ENCODE assay signal across 1 cellular context in the genomic region with DNA sequence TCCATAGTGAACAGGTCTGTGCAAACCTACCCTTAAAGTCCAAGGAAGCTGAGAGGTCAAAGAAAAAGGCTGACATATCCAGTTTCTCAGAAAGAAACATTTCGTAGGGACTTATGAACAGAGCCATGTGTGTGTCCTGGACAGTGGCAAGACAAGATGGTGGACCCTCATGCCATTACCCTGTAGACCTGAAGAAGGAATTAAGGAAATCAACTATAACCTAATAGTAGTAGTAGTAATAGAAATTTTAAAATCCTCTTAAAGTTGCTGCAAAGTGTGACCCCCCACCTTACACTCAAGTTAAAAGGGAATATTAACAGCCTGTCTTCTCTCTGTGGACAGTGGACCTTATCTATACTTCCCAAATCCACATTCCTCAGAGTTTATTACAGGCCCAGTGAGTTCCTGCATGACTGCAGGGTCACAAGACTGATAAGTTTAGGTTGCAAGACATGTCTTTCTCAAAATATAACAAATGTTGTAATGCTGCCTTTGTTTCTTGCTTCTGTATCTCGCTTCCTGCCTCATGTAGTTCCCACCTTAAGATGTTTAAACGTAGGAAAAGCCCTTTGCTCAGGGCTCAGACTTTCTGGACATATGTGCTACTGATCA.
TF ChIP-seq lines count a peak whose summit lies in the region.

No MANE protein-coding gene starts in this region.

TF ChIP-seq in K562, 482 proteins besides CTCF, POLR2A, EP300 and RAD21 (continued from another document and continues in another):
- TF ChIP-seq RERE (CRISPR knock-in tag; IDR thresholded peaks at IDR 0.05; ENCODE audit: borderline replicate concordance), result no peak
- TF ChIP-seq THRA (IDR thresholded peaks at IDR 0.05), result no peak
- TF ChIP-seq ZKSCAN3 (CRISPR knock-in tag; IDR thresholded peaks at IDR 0.05), result no peak
- TF ChIP-seq CREB3 (tag; conservative IDR thresholded peaks at IDR 0.05; ENCODE audit: low read depth), result peak; percentile 44; the same call in 1 of the 2 replicates
- peak; percentile 49 for TF ChIP-seq CXXC5 (CRISPR knock-in tag; IDR thresholded peaks at IDR 0.05)
- TF ChIP-seq ZNF445 (CRISPR knock-in tag; IDR thresholded peaks at IDR 0.05; ENCODE audit: low read depth), result no peak
- TF ChIP-seq EHMT2 (IDR thresholded peaks at IDR 0.05), result no peak
- no peak for TF ChIP-seq MTA3 (IDR thresholded peaks at IDR 0.05; ENCODE audit: borderline replicate concordance)
- TF ChIP-seq GATA2 (CRISPR knock-in tag; IDR thresholded peaks at IDR 0.05), result peak; percentile 57; the same call in 1 of the 2 replicates
- no peak for TF ChIP-seq LCOR (CRISPR knock-in tag; IDR thresholded peaks at IDR 0.05)
- 0 out of 4 replicates have a peak, but pooled peaks of 1 of the 2 experiments have one; percentile 25 for TF ChIP-seq MNT (conservative IDR thresholded peaks at IDR 0.05)
- no peak for TF ChIP-seq MTA2 (IDR thresholded peaks at IDR 0.05; ENCODE audit: low read depth)
- TF ChIP-seq ILK (tag; IDR thresholded peaks at IDR 0.05; ENCODE audit: borderline replicate concordance, low read depth), result no peak
- no peak for TF ChIP-seq ATF7 (IDR thresholded peaks at IDR 0.05)
- no peak for TF ChIP-seq MAFK (IDR thresholded peaks at IDR 0.05; ENCODE audit: low read length)
- no peak for TF ChIP-seq ZNF780A (CRISPR knock-in tag; IDR thresholded peaks at IDR 0.05)
- TF ChIP-seq PHF21A (IDR thresholded peaks at IDR 0.05; ENCODE audit: borderline replicate concordance, low read depth), result no peak
- TF ChIP-seq MTF1 (CRISPR knock-in tag; IDR thresholded peaks at IDR 0.05; ENCODE audit: borderline replicate concordance), result no peak
- no peak for TF ChIP-seq WHSC1 (IDR thresholded peaks at IDR 0.05; ENCODE audit: low read length)
- TF ChIP-seq KLF10 (CRISPR knock-in tag; IDR thresholded peaks at IDR 0.05), result no peak
- no peak for TF ChIP-seq TCF15 (CRISPR knock-in tag; IDR thresholded peaks at IDR 0.05)
- TF ChIP-seq MITF (IDR thresholded peaks at IDR 0.05), result no peak
- no peak for TF ChIP-seq ZNF41 (CRISPR knock-in tag; conservative IDR thresholded peaks at IDR 0.05)
- TF ChIP-seq KAT2B (IDR thresholded peaks at IDR 0.05; ENCODE audit: low read depth, low read length), result no peak
- peak; percentile 76 for TF ChIP-seq ZNF395 (CRISPR knock-in tag; IDR thresholded peaks at IDR 0.05)
- TF ChIP-seq NUFIP1 (IDR thresholded peaks at IDR 0.05; ENCODE audit: partially characterized antibody), result no peak
- no peak for TF ChIP-seq NFIC (IDR thresholded peaks at IDR 0.05)
- TF ChIP-seq SMARCA4 (IDR thresholded peaks at IDR 0.05), result peak; percentile 76
- TF ChIP-seq, protein P1, sequence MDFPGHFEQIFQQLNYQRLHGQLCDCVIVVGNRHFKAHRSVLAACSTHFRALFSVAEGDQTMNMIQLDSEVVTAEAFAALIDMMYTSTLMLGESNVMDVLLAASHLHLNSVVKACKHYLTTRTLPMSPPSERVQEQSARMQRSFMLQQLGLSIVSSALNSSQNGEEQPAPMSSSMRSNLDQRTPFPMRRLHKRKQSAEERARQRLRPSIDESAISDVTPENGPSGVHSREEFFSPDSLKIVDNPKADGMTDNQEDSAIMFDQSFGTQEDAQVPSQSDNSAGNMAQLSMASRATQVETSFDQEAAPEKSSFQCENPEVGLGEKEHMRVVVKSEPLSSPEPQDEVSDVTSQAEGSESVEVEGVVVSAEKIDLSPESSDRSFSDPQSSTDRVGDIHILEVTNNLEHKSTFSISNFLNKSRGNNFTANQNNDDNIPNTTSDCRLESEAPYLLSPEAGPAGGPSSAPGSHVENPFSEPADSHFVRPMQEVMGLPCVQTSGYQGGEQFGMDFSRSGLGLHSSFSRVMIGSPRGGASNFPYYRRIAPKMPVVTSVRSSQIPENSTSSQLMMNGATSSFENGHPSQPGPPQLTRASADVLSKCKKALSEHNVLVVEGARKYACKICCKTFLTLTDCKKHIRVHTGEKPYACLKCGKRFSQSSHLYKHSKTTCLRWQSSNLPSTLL (IDR thresholded peaks at IDR 0.05), result no peak
- no peak for TF ChIP-seq E2F3 (CRISPR knock-in tag; IDR thresholded peaks at IDR 0.05)
- TF ChIP-seq SOX6 (IDR thresholded peaks at IDR 0.05), result peak; percentile 62
- TF ChIP-seq KLF1 (tag; IDR thresholded peaks at IDR 0.05), result no peak
- 0 out of 2 replicates have a peak, but pooled peaks have one; percentile 39 for TF ChIP-seq GTF2A2 (tag; IDR thresholded peaks at IDR 0.05)
- TF ChIP-seq NCOA1 (IDR thresholded peaks at IDR 0.05; ENCODE audit: low read depth), result no peak
- TF ChIP-seq CC2D1A (IDR thresholded peaks at IDR 0.05), result no peak
- TF ChIP-seq, protein P2, sequence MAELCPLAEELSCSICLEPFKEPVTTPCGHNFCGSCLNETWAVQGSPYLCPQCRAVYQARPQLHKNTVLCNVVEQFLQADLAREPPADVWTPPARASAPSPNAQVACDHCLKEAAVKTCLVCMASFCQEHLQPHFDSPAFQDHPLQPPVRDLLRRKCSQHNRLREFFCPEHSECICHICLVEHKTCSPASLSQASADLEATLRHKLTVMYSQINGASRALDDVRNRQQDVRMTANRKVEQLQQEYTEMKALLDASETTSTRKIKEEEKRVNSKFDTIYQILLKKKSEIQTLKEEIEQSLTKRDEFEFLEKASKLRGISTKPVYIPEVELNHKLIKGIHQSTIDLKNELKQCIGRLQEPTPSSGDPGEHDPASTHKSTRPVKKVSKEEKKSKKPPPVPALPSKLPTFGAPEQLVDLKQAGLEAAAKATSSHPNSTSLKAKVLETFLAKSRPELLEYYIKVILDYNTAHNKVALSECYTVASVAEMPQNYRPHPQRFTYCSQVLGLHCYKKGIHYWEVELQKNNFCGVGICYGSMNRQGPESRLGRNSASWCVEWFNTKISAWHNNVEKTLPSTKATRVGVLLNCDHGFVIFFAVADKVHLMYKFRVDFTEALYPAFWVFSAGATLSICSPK (IDR thresholded peaks at IDR 0.05; ENCODE audit: borderline replicate concordance), result no peak
- TF ChIP-seq TOE1 (IDR thresholded peaks at IDR 0.05; ENCODE audit: borderline replicate concordance), result no peak
- no peak for TF ChIP-seq TOE1 (CRISPR knock-in tag; IDR thresholded peaks at IDR 0.05; ENCODE audit: borderline replicate concordance, low read depth)
- peak; percentile 41; the same call in 1 of the 2 replicates for TF ChIP-seq DPF2 (IDR thresholded peaks at IDR 0.05)
- TF ChIP-seq NFIX (CRISPR knock-in tag; IDR thresholded peaks at IDR 0.05; ENCODE audit: low read depth), result no peak
- TF ChIP-seq ZNF764 (CRISPR knock-in tag; IDR thresholded peaks at IDR 0.05; ENCODE audit: low read depth), result no peak
- TF ChIP-seq, protein P3, sequence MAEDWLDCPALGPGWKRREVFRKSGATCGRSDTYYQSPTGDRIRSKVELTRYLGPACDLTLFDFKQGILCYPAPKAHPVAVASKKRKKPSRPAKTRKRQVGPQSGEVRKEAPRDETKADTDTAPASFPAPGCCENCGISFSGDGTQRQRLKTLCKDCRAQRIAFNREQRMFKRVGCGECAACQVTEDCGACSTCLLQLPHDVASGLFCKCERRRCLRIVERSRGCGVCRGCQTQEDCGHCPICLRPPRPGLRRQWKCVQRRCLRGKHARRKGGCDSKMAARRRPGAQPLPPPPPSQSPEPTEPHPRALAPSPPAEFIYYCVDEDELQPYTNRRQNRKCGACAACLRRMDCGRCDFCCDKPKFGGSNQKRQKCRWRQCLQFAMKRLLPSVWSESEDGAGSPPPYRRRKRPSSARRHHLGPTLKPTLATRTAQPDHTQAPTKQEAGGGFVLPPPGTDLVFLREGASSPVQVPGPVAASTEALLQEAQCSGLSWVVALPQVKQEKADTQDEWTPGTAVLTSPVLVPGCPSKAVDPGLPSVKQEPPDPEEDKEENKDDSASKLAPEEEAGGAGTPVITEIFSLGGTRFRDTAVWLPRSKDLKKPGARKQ (CRISPR knock-in tag; IDR thresholded peaks at IDR 0.05), result no peak
